ENCODE assay signal across 8 cellular contexts in the genomic region with DNA sequence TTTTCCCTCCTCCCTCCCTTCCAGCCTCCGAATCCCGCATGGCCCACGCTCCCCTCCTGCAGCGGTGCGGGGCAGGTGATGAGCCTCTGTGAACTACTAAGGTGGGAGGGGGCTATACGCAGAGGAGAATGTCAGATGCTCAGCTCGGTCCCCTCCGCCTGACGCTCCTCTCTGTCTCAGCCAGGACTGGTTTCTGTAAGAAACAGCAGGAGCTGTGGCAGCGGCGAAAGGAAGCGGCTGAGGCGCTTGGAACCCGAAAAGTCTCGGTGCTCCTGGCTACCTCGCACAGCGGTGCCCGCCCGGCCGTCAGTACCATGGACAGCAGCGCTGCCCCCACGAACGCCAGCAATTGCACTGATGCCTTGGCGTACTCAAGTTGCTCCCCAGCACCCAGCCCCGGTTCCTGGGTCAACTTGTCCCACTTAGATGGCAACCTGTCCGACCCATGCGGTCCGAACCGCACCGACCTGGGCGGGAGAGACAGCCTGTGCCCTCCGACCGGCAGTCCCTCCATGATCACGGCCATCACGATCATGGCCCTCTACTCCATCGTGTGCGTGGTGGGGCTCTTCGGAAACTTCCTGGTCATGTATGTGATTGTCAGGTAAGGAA. TPM values are rescaled to one million over a fixed set of nuclear protein-coding genes. Genes with fewer than 3 reads are reported as not detected.
DNase-seq lines count a peak whose midpoint lies in the region; TF ChIP-seq lines count a peak whose summit lies in the region.

A gene (plus strand): TSS at position 10 of the 612 bp plus-strand sequence. CDS start 305 bp downstream, at position 315.

- in situ Hi-C loops in astrocyte of the cerebellum (cut with HindIII; ENCODE audit: low sequenced_read_pairs): no loop called here

- H3K27me3 Mint-ChIP-seq in type B pancreatic cell: peaks cover 50% of the 10 kb centered on the region

- H3K4me3 Mint-ChIP-seq in type B pancreatic cell: no peak within 1 kb of the TSS

- H3K4me3 ChIP-seq in astrocyte of the cerebellum (ENCODE audit: low read depth, low read length) (no peak within 1 kb of the TSS), colonic mucosa (no peak within 1 kb of the TSS)

- no peaks in the 10 kb centered on the region for H3K4me1 ChIP-seq in colonic mucosa

- TF ChIP-seq CTCF in astrocyte of the cerebellum (IDR thresholded peaks at IDR 0.05; ENCODE audit: low read depth, low read length, missing control alignments): no peak
- TF ChIP-seq CTCF in type B pancreatic cell (conservative IDR thresholded peaks at IDR 0.05): no peak
- no peak for TF ChIP-seq CTCF in colonic mucosa (IDR thresholded peaks at IDR 0.05)

- no peaks in the 10 kb centered on the region for H3K36me3 ChIP-seq in colonic mucosa

- no peak within 1 kb of the TSS for H3K27ac ChIP-seq in colonic mucosa

- intact Hi-C loops in colonic mucosa (cut with DNase I): no loop called here

- no peaks in the 10 kb centered on the region for H3K9me3 ChIP-seq in colonic mucosa

- no peaks in the 10 kb centered on the region for H3K36me3 Mint-ChIP-seq in type B pancreatic cell

- no peak within 1 kb of the TSS for H3K9ac ChIP-seq in colonic mucosa (ENCODE audit: low read depth in 2 of 2, low read length in 2 of 2)

- H3K27ac Mint-ChIP-seq in type B pancreatic cell: no peak within 1 kb of the TSS

- H3K27me3 ChIP-seq in colonic mucosa: no peaks in the 10 kb centered on the region

- no peaks in the 10 kb centered on the region for H3K9me3 Mint-ChIP-seq in type B pancreatic cell

- DNase-seq in EH (ENCODE audit: low read depth): peak; percentile 4
- DNase-seq in HUDEP-2 (lab: John Stamatoyannopoulos, UW; ENCODE audit: unreplicated experiment in 76 of 76): peak in 47 of 76 experiments; percentile 6 to 59 (median 30)
- DNase-seq in astrocyte of the cerebellum (ENCODE audit: low read depth): peak; percentile 28
- DNase-seq in kidney glomerular epithelial cell (lab: John Stamatoyannopoulos, UW): peak; percentile 16
- DNase-seq in type B pancreatic cell (ENCODE audit: extremely low spot score, unreplicated experiment): peak; percentile 87
- no peak for DNase-seq in MV-4-11 (lab: John Stamatoyannopoulos, UW)
- no peak for DNase-seq in colonic mucosa
- DNase-seq in DMS114 treated with DMSO at 0.1 percent for 48 hours (lab: John Stamatoyannopoulos, UW; ENCODE audit: unreplicated experiment): no peak

- no peaks in the 10 kb centered on the region for H3K4me1 Mint-ChIP-seq in type B pancreatic cell (ENCODE audit: unreplicated experiment)

RNA-seq across cellular contexts. Expression of the gene that starts here (rescaled TPM):
- not detected in 2 replicates for total RNA-seq in type B pancreatic cell (ENCODE audit: low replicate concordance)
- not detected for total RNA-seq in colonic mucosa

Comparison
In these comparisons a context has a peak if more than half of its experiments do, and no peak if none do; other contexts are left out.
1. Peak in DNase-seq in type B pancreatic cell; RNA of the gene not detected or under 1 TPM.
2. DNase-seq: peak in EH (single experiment), HUDEP-2 (47 of 76), astrocyte of the cerebellum (single experiment) and kidney glomerular epithelial cell (single experiment); none in MV-4-11 (single experiment), colonic mucosa (single experiment) and DMS114 treated with DMSO at 0.1 percent for 48 hours (single experiment).